8 cellular contexts compared by ENCODE assay signal in genomic region chr14:39175445-39176262, GRCh38. TPM values are rescaled to one million over a fixed set of nuclear protein-coding genes. Genes with fewer than 3 reads are reported as not detected.
A peak's percentile ranks its signal among the peaks of the same experiment; 100 is the strongest.
DNase-seq lines count a peak whose midpoint lies in the region; ATAC-seq and TF ChIP-seq lines count a peak whose summit lies in the region.

No MANE protein-coding gene starts in this region.

- H3K4me1 Mint-ChIP-seq in CD4-positive, CD25-positive, alpha-beta regulatory T cell: peaks cover 15 to 59% (median 28%) of the 10 kb centered on the region in 4 donors

- no peak for TF ChIP-seq EP300 in SK-N-SH (IDR thresholded peaks at IDR 0.05; ENCODE audit: borderline replicate concordance in 1 of 2, low read depth in 1 of 2, low read length in 1 of 2)

- peak overlapping the region; percentile 98 to 100 (median 98) for H3K4me3 Mint-ChIP-seq in CD4-positive, CD25-positive, alpha-beta regulatory T cell

- no peaks in the 10 kb centered on the region for H4K20me1 ChIP-seq in SK-N-SH (ENCODE audit: insufficient read depth)

- no peaks in the 10 kb centered on the region for H3K9me3 ChIP-seq in CD4-positive, CD25-positive, alpha-beta regulatory T cell (ENCODE audit: control insufficient read depth in 2 of 2, low read length in 2 of 2)
- no peaks in the 10 kb centered on the region for H3K9me3 ChIP-seq in SK-N-SH
- no peaks in the 10 kb centered on the region for H3K9me3 ChIP-seq in ectodermal cell (ENCODE audit: control insufficient read depth, low read length)

- H3K79me2 ChIP-seq in SK-N-SH (ENCODE audit: insufficient read depth): peaks cover 43% of the 10 kb centered on the region

- peak overlapping the region; percentile 94 for H3K27ac ChIP-seq in CD4-positive, CD25-positive, alpha-beta regulatory T cell (ENCODE audit: insufficient read depth, low read length, poor library complexity, severe bottlenecking)
- H3K27ac ChIP-seq in SK-N-SH (ENCODE audit: low read depth in 2 of 2, low read length in 1 of 2) (peak overlapping the region; percentile 67 to 83), ectodermal cell (ENCODE audit: insufficient read depth, low read depth, low read length, poor library complexity, severe bottlenecking) (peak overlapping the region; percentile 83), temporal lobe (ENCODE audit: low read depth, low read length) (peak overlapping the region; percentile 56)

- peaks cover 10% of the 10 kb centered on the region for H3F3A ChIP-seq in SK-N-SH (replicated peaks; ENCODE audit: insufficient read depth)

- TF ChIP-seq RAD21 in SK-N-SH (IDR thresholded peaks at IDR 0.05; ENCODE audit: low read length): no peak

- H3K4me1 ChIP-seq in CD4-positive, CD25-positive, alpha-beta regulatory T cell (ENCODE audit: control insufficient read depth, insufficient read depth, low read length, poor library complexity, severe bottlenecking): peaks cover 17% of the 10 kb centered on the region
- H3K4me1 ChIP-seq in SK-N-SH (ENCODE audit: control insufficient read depth in 1 of 2, insufficient read depth in 2 of 2, low read depth in 1 of 2, low read length in 1 of 2) (peaks cover 0 to 4% of the 10 kb centered on the region in 2 experiments; a peak in 3 of 4 replicates), ectodermal cell (ENCODE audit: control insufficient read depth, insufficient read depth, low read length) (peaks cover 16% of the 10 kb centered on the region)

- peak overlapping the region; percentile 79 for H3K4me2 ChIP-seq in SK-N-SH

- ATAC-seq in CD4-positive, CD25-positive, alpha-beta regulatory T cell (ENCODE audit: low read depth in 2 of 2): no peak
- peak; percentile 11 for ATAC-seq in GM19035 (IDR thresholded peaks at IDR 0.05; ENCODE audit: unreplicated experiment)
- ATAC-seq in HG03280 (IDR thresholded peaks at IDR 0.05; ENCODE audit: unreplicated experiment): peak; percentile 9

- WGBS in SK-N-SH (ENCODE audit: low lambda C conversion rate): 0% methylated on average over 5 of the region's 36 CpGs
- WGBS in ectodermal cell, 2 experiments: 1% methylated on average over 35 to 36 of the region's 36 CpGs

- peaks cover 41% of the 10 kb centered on the region for H3K36me3 ChIP-seq in CD4-positive, CD25-positive, alpha-beta regulatory T cell (ENCODE audit: control insufficient read depth, insufficient read depth, low read length)
- peaks cover 32 to 39% of the 10 kb centered on the region in 2 experiments for H3K36me3 ChIP-seq in SK-N-SH (replicated peaks in 1 of 2; ENCODE audit: control insufficient read depth in 1 of 2, insufficient read depth in 2 of 2, low read length in 1 of 2)
- H3K36me3 ChIP-seq in ectodermal cell (ENCODE audit: control insufficient read depth, insufficient read depth, low read length): peaks cover 37% of the 10 kb centered on the region

- peak in 1 of 3 donors; percentile 64 for DNase-seq in CD4-positive, CD25-positive, alpha-beta regulatory T cell
- DNase-seq in SK-N-SH (peak; percentile 40), mesenteric fat pad (ENCODE audit: low spot score) (peak; percentile 91), HPDE6-E6E7 (ENCODE audit: extremely low spot score) (no peak)

- H3K27me3 ChIP-seq in CD4-positive, CD25-positive, alpha-beta regulatory T cell (ENCODE audit: control insufficient read depth, insufficient read depth, low read length): no peaks in the 10 kb centered on the region
- H3K27me3 ChIP-seq in SK-N-SH (ENCODE audit: insufficient read depth) (no peaks in the 10 kb centered on the region), ectodermal cell (ENCODE audit: control insufficient read depth, insufficient read depth, low read length, poor library complexity, severe bottlenecking) (no peaks in the 10 kb centered on the region)

- POLR2A ChIA-PET in SK-N-SH (lab: Yijun Ruan, JAX): interaction anchor here (0.8 to 1.3 kb wide), 3 partner anchors 62 to 256 kb away, joined by 3 to 6 read pairs (median 3); partner anchors contain the start of genes GEMIN2 and SEC23A

- peak overlapping the region; percentile 97 for H3K4me3 ChIP-seq in CD4-positive, CD25-positive, alpha-beta regulatory T cell (ENCODE audit: low read depth, low read length)
- H3K4me3 ChIP-seq in SK-N-SH (ENCODE audit: low read depth in 2 of 2, low read length in 1 of 2): peak overlapping the region; percentile 72 to 75
- peak overlapping the region; percentile 86 for H3K4me3 ChIP-seq in ectodermal cell (ENCODE audit: insufficient read depth, low read depth, low read length)

- peak overlapping the region; percentile 83 for H3K9ac ChIP-seq in SK-N-SH

- no peaks in the 10 kb centered on the region for H3K9me2 ChIP-seq in SK-N-SH

- CTCF ChIA-PET in SK-N-SH (lab: Yijun Ruan, JAX): interaction anchor here (0.6 kb wide), 1 partner anchor 29 kb away, joined by 3 read pairs; no protein-coding TSS in a partner anchor

- peaks cover 0 to 1% (median 0%) of the 10 kb centered on the region in 7 donors for H3K9me3 Mint-ChIP-seq in CD4-positive, CD25-positive, alpha-beta regulatory T cell

- no peak for TF ChIP-seq CTCF in SK-N-SH (IDR thresholded peaks at IDR 0.05)

- H3K36me3 Mint-ChIP-seq in CD4-positive, CD25-positive, alpha-beta regulatory T cell: peaks cover 22% of the 10 kb centered on the region

- H3K27ac Mint-ChIP-seq in CD4-positive, CD25-positive, alpha-beta regulatory T cell: peak overlapping the region; percentile 100

- no peak overlapping the region for H2AFZ ChIP-seq in SK-N-SH (ENCODE audit: low read depth)

- no peaks in the 10 kb centered on the region for H3K27me3 Mint-ChIP-seq in CD4-positive, CD25-positive, alpha-beta regulatory T cell

TF ChIP-seq in SK-N-SH, 30 proteins besides CTCF, POLR2A, EP300 and RAD21 (continues in another document):
- TF ChIP-seq REST (IDR thresholded peaks at IDR 0.05; ENCODE audit: low read depth, low read length): no peak
- TF ChIP-seq NFIC (IDR thresholded peaks at IDR 0.05; ENCODE audit: borderline replicate concordance): no peak
- no peak for TF ChIP-seq JUND (IDR thresholded peaks at IDR 0.05)
- no peak for TF ChIP-seq SMC3 (IDR thresholded peaks at IDR 0.05; ENCODE audit: low read depth, low read length)
- TF ChIP-seq POLR2AphosphoS5 (IDR thresholded peaks at IDR 0.05; ENCODE audit: low read depth, low read length): no peak
- TF ChIP-seq RXRA (IDR thresholded peaks at IDR 0.05; ENCODE audit: borderline replicate concordance, low read depth): no peak
- TF ChIP-seq GATA2 (CRISPR knock-in tag; IDR thresholded peaks at IDR 0.05): no peak
- no peak for TF ChIP-seq FOXJ3 (CRISPR knock-in tag; IDR thresholded peaks at IDR 0.05)

RNA-seq across cellular contexts. Expression of gene PNN, which starts 0.6 kb away (rescaled TPM):
- 126 TPM for total RNA-seq in CD4-positive, CD25-positive, alpha-beta regulatory T cell
- 10 to 100 TPM; 13.3 to 20.3 (median 16.3) TPM for polyA plus RNA-seq in CD4-positive, CD25-positive, alpha-beta regulatory T cell
- polyA plus RNA-seq in SK-N-SH (2012; rRNA removed): 8.8 and 14.7 TPM in 2 replicates
- polyA plus RNA-seq in SK-N-SH (2012; cell fraction: cytosol; rRNA removed): 6.7 and 8.4 TPM in 2 replicates
- 59.0 and 85.4 TPM in 2 replicates for polyA plus RNA-seq in SK-N-SH (2012; cell fraction: nucleus; rRNA removed)
- 218 TPM for polyA plus RNA-seq in ectodermal cell (2013, experiment 1 of 4)
- 214 TPM for polyA plus RNA-seq in ectodermal cell (2013, experiment 2 of 4)
- 138 TPM for polyA plus RNA-seq in ectodermal cell (2013, experiment 3 of 4)
- polyA plus RNA-seq in ectodermal cell (2013, experiment 4 of 4): 154 TPM
- total RNA-seq in mesenteric fat pad: 43.9 TPM
- total RNA-seq in temporal lobe: 34.7 TPM

RNA-seq across cellular contexts. Expression of gene TRAPPC6B, which starts 5.5 kb away (rescaled TPM):
- 18.5 TPM for total RNA-seq in CD4-positive, CD25-positive, alpha-beta regulatory T cell
- polyA plus RNA-seq in CD4-positive, CD25-positive, alpha-beta regulatory T cell: 10 to 100 TPM; 11.8 to 17.9 (median 14.9) TPM
- 4.8 and 7.9 TPM in 2 replicates for polyA plus RNA-seq in SK-N-SH (2012; rRNA removed)
- 7.0 and 7.3 TPM in 2 replicates for polyA plus RNA-seq in SK-N-SH (2012; cell fraction: cytosol; rRNA removed)
- polyA plus RNA-seq in SK-N-SH (2012; cell fraction: nucleus; rRNA removed): 7.5 and 8.8 TPM in 2 replicates
- polyA plus RNA-seq in ectodermal cell (2013, experiment 1 of 4): 19.3 TPM
- 17.9 TPM for polyA plus RNA-seq in ectodermal cell (2013, experiment 2 of 4)
- polyA plus RNA-seq in ectodermal cell (2013, experiment 3 of 4): 14.3 TPM
- 13.7 TPM for polyA plus RNA-seq in ectodermal cell (2013, experiment 4 of 4)
- total RNA-seq in mesenteric fat pad: 20.5 TPM
- 65.4 TPM for total RNA-seq in temporal lobe

RNA-seq across cellular contexts. Expression of gene MIA2, which starts 58.1 kb away (rescaled TPM):
- total RNA-seq in CD4-positive, CD25-positive, alpha-beta regulatory T cell: 24.5 TPM
- 10 to 100 TPM; 21.1 to 26.2 (median 21.7) TPM for polyA plus RNA-seq in CD4-positive, CD25-positive, alpha-beta regulatory T cell
- polyA plus RNA-seq in SK-N-SH (2012; rRNA removed): 2.6 and 4.7 TPM in 2 replicates
- 2.7 and 3.6 TPM in 2 replicates for polyA plus RNA-seq in SK-N-SH (2012; cell fraction: cytosol; rRNA removed)
- polyA plus RNA-seq in SK-N-SH (2012; cell fraction: nucleus; rRNA removed): 4.0 and 6.8 TPM in 2 replicates
- 14.7 TPM for polyA plus RNA-seq in ectodermal cell (2013, experiment 1 of 4)
- 16.7 TPM for polyA plus RNA-seq in ectodermal cell (2013, experiment 2 of 4)
- polyA plus RNA-seq in ectodermal cell (2013, experiment 3 of 4): 13.8 TPM
- polyA plus RNA-seq in ectodermal cell (2013, experiment 4 of 4): 15.1 TPM
- total RNA-seq in mesenteric fat pad: 16.8 TPM
- total RNA-seq in temporal lobe: 16.2 TPM

Comparison
In these comparisons a context has a peak if more than half of its experiments do, and no peak if none do; other contexts are left out.
1. ATAC-seq: peak in GM19035 (single experiment) and HG03280 (single experiment); none in CD4-positive, CD25-positive, alpha-beta regulatory T cell (0 of 2).
2. Peak in every context shown above with its lines, with median percentiles within 50 percentile points of each other: H3K27ac ChIP-seq and H3K4me3 ChIP-seq.